ENCODE assay signal across 1 cellular context in genomic region chr6:139841794-139842215, GRCh38.
TF ChIP-seq lines count a peak whose summit lies in the region.

No MANE protein-coding gene starts in this region.

TF ChIP-seq in GM23338, 12 proteins besides CTCF, POLR2A, EP300 and RAD21 (continued from another document):
- TF ChIP-seq, protein P1, sequence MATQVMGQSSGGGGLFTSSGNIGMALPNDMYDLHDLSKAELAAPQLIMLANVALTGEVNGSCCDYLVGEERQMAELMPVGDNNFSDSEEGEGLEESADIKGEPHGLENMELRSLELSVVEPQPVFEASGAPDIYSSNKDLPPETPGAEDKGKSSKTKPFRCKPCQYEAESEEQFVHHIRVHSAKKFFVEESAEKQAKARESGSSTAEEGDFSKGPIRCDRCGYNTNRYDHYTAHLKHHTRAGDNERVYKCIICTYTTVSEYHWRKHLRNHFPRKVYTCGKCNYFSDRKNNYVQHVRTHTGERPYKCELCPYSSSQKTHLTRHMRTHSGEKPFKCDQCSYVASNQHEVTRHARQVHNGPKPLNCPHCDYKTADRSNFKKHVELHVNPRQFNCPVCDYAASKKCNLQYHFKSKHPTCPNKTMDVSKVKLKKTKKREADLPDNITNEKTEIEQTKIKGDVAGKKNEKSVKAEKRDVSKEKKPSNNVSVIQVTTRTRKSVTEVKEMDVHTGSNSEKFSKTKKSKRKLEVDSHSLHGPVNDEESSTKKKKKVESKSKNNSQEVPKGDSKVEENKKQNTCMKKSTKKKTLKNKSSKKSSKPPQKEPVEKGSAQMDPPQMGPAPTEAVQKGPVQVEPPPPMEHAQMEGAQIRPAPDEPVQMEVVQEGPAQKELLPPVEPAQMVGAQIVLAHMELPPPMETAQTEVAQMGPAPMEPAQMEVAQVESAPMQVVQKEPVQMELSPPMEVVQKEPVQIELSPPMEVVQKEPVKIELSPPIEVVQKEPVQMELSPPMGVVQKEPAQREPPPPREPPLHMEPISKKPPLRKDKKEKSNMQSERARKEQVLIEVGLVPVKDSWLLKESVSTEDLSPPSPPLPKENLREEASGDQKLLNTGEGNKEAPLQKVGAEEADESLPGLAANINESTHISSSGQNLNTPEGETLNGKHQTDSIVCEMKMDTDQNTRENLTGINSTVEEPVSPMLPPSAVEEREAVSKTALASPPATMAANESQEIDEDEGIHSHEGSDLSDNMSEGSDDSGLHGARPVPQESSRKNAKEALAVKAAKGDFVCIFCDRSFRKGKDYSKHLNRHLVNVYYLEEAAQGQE (IDR thresholded peaks at IDR 0.05; ENCODE audit: unreplicated experiment) = no peak
- TF ChIP-seq EZH2phosphoT487 (IDR thresholded peaks at IDR 0.05; ENCODE audit: unreplicated experiment) = no peak
- no peak for TF ChIP-seq POLR2AphosphoS5 (IDR thresholded peaks at IDR 0.05; ENCODE audit: low read depth)
- no peak for TF ChIP-seq NANOG (IDR thresholded peaks at IDR 0.05; ENCODE audit: borderline replicate concordance)
- TF ChIP-seq, protein P2, sequence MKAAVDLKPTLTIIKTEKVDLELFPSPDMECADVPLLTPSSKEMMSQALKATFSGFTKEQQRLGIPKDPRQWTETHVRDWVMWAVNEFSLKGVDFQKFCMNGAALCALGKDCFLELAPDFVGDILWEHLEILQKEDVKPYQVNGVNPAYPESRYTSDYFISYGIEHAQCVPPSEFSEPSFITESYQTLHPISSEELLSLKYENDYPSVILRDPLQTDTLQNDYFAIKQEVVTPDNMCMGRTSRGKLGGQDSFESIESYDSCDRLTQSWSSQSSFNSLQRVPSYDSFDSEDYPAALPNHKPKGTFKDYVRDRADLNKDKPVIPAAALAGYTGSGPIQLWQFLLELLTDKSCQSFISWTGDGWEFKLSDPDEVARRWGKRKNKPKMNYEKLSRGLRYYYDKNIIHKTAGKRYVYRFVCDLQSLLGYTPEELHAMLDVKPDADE (IDR thresholded peaks at IDR 0.05) = no peak
- no peak for TF ChIP-seq EZH2 (IDR thresholded peaks at IDR 0.05; ENCODE audit: low read depth, unreplicated experiment)
- no peak for TF ChIP-seq JUNB (IDR thresholded peaks at IDR 0.05; ENCODE audit: unreplicated experiment)
- TF ChIP-seq ZNF114 (CRISPR knock-in tag; IDR thresholded peaks at IDR 0.05) = no peak
